In genomic region chr20:4161447-4162251, GRCh38 we compare ENCODE assay signal across 10 cellular contexts. TPM values are rescaled to one million over a fixed set of nuclear protein-coding genes. Genes with fewer than 3 reads are reported as not detected.
DNase-seq lines count a peak whose midpoint lies in the region; ATAC-seq and TF ChIP-seq lines count a peak whose summit lies in the region.
"Had no signal": no experiment of that assay in that cellular context is flagged by ENCODE, and none has a peak within 500 bp of the region (broad histone marks: within the 10 kb centered on the region; RNA-seq: fewer than 3 reads in every experiment).

No MANE protein-coding gene starts in this region.

- no peak for TF ChIP-seq POLR2A in testis (IDR thresholded peaks at IDR 0.05)

- in situ Hi-C loops in G401 (cut with HindIII; ENCODE audit: low sequenced_read_pairs) = no loop called here

- H3K27me3 ChIP-seq in left ventricle myocardium inferior (ENCODE audit: low read depth) (no peaks in the 10 kb centered on the region), testis (no peaks in the 10 kb centered on the region)
- H3K27me3 ChIP-seq: adrenal gland had no signal

- H3K27ac ChIP-seq in left ventricle myocardium inferior (replicated peaks) (no peak overlapping the region), testis (no peak overlapping the region)
- H3K27ac ChIP-seq: neutrophil had no signal

- intact Hi-C loops in left ventricle myocardium superior (cut with micrococcal nuclease) (no loop called here), left ventricle myocardium inferior (cut with micrococcal nuclease) (no loop called here), left colon (cut with DNase I, micrococcal nuclease) (no loop called here), testis (cut with DNase I; ENCODE audit: low total_unique reads) (no loop called here)

- no peaks in the 10 kb centered on the region for H3K36me3 ChIP-seq in left ventricle myocardium inferior
- no peaks in the 10 kb centered on the region for H3K36me3 ChIP-seq in testis (ENCODE audit: low read depth, missing control alignments)
- H3K36me3 ChIP-seq: adrenal gland, neutrophil had no signal

- DNase-seq in left ventricle myocardium superior (no peak), left ventricle myocardium inferior (no peak), T-helper 9 cell (peak; percentile 30), left colon (peak; percentile 90 to 94), testis (no peak), G401 (ENCODE audit: low spot score) (no peak)

- 55 to 80% methylated on average over 15 to 26 of the region's 26 CpGs for WGBS in testis, 2 donors

- H3K4me1 ChIP-seq in left ventricle myocardium inferior = peaks cover 18% of the 10 kb centered on the region
- peaks cover 16% of the 10 kb centered on the region for H3K4me1 ChIP-seq in testis

- ATAC-seq in left ventricle myocardium superior = peak; percentile 22
- ATAC-seq in left colon = peak; percentile 98
- no peak for ATAC-seq in HG02588 (IDR thresholded peaks at IDR 0.05; ENCODE audit: unreplicated experiment)
- no peak for ATAC-seq in GM19351 (IDR thresholded peaks at IDR 0.05; ENCODE audit: unreplicated experiment)

- H3K9me3 ChIP-seq in left ventricle myocardium inferior (replicated peaks) = no peaks in the 10 kb centered on the region
- no peaks in the 10 kb centered on the region for H3K9me3 ChIP-seq in testis
- H3K9me3 ChIP-seq: adrenal gland, neutrophil had no signal

- H3K4me3 ChIP-seq in left ventricle myocardium inferior = no peak overlapping the region
- H3K4me3 ChIP-seq in testis = no peak overlapping the region
- H3K4me3 ChIP-seq: adrenal gland had no signal

- TF ChIP-seq CTCF in left ventricle myocardium inferior (IDR thresholded peaks at IDR 0.05; ENCODE audit: borderline replicate concordance) (no peak), testis (IDR thresholded peaks at IDR 0.05) (no peak)

RNA-seq across cellular contexts. Expression of gene SMOX, which starts 13.0 kb away (rescaled TPM):
- total RNA-seq in left ventricle myocardium superior (3.0 TPM), left ventricle myocardium inferior (2.5 TPM), left colon (1 to 10 TPM; 4.9 to 7.2 TPM), testis (10 to 100 TPM; 15.4 to 17.8 TPM)
- 28.5 TPM for polyA plus RNA-seq in testis (ENCODE audit: insufficient read depth, low read depth, low replicate concordance)
- total RNA-seq in G401 (2014; rRNA removed; shearing (Covaris generic)) = 9.2 and 13.3 TPM in 2 replicates

Comparison
In these comparisons a context has a peak if more than half of its experiments do, and no peak if none do; other contexts are left out.
1. ATAC-seq: peak in left ventricle myocardium superior (single experiment) and left colon (single experiment); none in HG02588 (single experiment) and GM19351 (single experiment).
2. DNase-seq: peak in T-helper 9 cell (single experiment) and left colon (2 of 2); none in left ventricle myocardium superior (single experiment), left ventricle myocardium inferior (single experiment), testis (single experiment) and G401 (single experiment).